In the genomic region with DNA sequence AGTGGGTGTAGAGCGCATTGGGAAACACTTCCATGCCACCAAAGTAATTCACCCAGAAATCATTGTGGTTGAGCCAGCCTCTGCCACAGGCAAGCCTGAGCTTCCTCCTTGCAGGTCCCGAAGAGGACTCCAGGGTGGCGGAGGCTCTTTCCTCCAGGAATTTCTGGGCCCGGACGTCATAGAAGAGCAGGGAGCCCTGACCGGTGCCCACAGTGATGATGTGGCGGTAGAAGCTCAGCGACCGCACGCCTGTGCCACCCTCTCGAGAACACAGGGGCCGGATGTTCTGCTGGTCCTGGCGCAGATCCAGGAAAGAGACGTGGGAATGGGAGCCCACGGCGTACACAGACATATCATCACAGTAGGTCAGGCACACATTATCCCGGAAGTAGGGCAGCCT, we compare ENCODE assay signal across 1 cellular context.
TF ChIP-seq lines count a peak whose summit lies in the region.

No MANE protein-coding gene starts in this region.

TF ChIP-seq in HepG2, 621 proteins besides CTCF, POLR2A, EP300 and RAD21:
- no peak for TF ChIP-seq CEBPB (IDR thresholded peaks at IDR 0.05; ENCODE audit: borderline replicate concordance, low read depth, low read length)
